1 cellular context compared by ENCODE assay signal in the genomic region with DNA sequence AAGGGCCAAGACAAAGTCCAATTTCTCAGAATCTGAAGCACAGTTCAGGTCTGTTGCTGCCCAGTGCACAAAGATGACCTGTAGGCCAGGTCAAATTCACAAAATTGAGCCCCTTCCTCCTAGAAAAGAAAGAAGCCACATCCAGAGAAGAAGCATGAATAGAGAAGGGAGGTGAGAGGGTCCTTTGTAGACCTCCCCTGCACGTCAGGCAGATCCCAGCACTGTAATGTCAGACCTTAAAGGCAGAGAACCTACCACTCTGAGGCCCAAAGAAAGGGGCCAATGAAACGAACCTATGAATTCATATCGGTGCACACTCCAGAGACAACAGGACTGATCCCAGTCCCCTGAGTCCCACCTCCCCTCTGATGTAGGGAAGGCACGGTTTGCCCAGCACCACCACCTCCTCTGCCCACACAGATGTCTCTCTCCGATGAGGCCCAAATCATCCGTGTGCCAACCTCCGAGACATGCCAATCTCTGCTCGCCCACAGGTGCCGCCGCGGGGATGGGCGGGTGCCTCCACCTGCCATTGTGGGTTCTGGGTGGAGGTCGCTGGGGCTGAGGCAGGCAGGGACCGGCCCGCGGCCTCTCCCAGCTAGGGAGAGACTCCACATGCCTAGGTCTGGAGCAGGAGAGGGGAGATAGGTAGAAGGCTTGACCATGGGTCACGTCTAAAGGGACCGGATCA.
TF ChIP-seq lines count a peak whose summit lies in the region.

No MANE protein-coding gene starts in this region.

TF ChIP-seq in GM23338, 12 proteins besides CTCF, POLR2A, EP300 and RAD21 (continued from another document):
- TF ChIP-seq, protein P1, sequence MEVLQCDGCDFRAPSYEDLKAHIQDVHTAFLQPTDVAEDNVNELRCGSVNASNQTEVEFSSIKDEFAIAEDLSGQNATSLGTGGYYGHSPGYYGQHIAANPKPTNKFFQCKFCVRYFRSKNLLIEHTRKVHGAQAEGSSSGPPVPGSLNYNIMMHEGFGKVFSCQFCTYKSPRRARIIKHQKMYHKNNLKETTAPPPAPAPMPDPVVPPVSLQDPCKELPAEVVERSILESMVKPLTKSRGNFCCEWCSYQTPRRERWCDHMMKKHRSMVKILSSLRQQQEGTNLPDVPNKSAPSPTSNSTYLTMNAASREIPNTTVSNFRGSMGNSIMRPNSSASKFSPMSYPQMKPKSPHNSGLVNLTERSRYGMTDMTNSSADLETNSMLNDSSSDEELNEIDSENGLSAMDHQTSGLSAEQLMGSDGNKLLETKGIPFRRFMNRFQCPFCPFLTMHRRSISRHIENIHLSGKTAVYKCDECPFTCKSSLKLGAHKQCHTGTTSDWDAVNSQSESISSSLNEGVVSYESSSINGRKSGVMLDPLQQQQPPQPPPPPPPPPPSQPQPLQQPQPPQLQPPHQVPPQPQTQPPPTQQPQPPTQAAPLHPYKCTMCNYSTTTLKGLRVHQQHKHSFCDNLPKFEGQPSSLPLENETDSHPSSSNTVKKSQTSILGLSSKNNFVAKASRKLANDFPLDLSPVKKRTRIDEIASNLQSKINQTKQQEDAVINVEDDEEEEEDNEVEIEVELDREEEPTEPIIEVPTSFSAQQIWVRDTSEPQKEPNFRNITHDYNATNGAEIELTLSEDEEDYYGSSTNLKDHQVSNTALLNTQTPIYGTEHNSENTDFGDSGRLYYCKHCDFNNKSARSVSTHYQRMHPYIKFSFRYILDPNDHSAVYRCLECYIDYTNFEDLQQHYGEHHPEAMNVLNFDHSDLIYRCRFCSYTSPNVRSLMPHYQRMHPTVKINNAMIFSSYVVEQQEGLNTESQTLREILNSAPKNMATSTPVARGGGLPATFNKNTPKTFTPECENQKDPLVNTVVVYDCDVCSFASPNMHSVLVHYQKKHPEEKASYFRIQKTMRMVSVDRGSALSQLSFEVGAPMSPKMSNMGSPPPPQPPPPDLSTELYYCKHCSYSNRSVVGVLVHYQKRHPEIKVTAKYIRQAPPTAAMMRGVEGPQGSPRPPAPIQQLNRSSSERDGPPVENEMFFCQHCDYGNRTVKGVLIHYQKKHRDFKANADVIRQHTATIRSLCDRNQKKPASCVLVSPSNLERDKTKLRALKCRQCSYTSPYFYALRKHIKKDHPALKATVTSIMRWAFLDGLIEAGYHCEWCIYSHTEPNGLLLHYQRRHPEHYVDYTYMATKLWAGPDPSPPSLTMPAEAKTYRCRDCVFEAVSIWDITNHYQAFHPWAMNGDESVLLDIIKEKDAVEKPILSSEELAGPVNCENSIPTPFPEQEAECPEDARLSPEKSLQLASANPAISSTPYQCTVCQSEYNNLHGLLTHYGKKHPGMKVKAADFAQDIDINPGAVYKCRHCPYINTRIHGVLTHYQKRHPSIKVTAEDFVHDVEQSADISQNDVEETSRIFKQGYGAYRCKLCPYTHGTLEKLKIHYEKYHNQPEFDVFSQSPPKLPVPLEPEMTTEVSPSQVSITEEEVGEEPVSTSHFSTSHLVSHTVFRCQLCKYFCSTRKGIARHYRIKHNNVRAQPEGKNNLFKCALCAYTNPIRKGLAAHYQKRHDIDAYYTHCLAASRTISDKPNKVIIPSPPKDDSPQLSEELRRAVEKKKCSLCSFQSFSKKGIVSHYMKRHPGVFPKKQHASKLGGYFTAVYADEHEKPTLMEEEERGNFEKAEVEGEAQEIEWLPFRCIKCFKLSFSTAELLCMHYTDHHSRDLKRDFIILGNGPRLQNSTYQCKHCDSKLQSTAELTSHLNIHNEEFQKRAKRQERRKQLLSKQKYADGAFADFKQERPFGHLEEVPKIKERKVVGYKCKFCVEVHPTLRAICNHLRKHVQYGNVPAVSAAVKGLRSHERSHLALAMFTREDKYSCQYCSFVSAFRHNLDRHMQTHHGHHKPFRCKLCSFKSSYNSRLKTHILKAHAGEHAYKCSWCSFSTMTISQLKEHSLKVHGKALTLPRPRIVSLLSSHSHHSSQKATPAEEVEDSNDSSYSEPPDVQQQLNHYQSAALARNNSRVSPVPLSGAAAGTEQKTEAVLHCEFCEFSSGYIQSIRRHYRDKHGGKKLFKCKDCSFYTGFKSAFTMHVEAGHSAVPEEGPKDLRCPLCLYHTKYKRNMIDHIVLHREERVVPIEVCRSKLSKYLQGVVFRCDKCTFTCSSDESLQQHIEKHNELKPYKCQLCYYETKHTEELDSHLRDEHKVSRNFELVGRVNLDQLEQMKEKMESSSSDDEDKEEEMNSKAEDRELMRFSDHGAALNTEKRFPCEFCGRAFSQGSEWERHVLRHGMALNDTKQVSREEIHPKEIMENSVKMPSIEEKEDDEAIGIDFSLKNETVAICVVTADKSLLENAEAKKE (CRISPR knock-in tag; IDR thresholded peaks at IDR 0.05), result no peak
- TF ChIP-seq NANOG (IDR thresholded peaks at IDR 0.05; ENCODE audit: borderline replicate concordance), result no peak
- no peak for TF ChIP-seq ZNF114 (CRISPR knock-in tag; IDR thresholded peaks at IDR 0.05)
- TF ChIP-seq JUNB (IDR thresholded peaks at IDR 0.05; ENCODE audit: unreplicated experiment), result no peak
- TF ChIP-seq STAT1 (IDR thresholded peaks at IDR 0.05; ENCODE audit: unreplicated experiment), result no peak
- TF ChIP-seq ZNF331 (CRISPR knock-in tag; IDR thresholded peaks at IDR 0.05; ENCODE audit: low read depth), result no peak
- no peak for TF ChIP-seq POLR2AphosphoS5 (IDR thresholded peaks at IDR 0.05; ENCODE audit: low read depth)
- no peak for TF ChIP-seq EZH2phosphoT487 (IDR thresholded peaks at IDR 0.05; ENCODE audit: unreplicated experiment)
- TF ChIP-seq, protein P2, sequence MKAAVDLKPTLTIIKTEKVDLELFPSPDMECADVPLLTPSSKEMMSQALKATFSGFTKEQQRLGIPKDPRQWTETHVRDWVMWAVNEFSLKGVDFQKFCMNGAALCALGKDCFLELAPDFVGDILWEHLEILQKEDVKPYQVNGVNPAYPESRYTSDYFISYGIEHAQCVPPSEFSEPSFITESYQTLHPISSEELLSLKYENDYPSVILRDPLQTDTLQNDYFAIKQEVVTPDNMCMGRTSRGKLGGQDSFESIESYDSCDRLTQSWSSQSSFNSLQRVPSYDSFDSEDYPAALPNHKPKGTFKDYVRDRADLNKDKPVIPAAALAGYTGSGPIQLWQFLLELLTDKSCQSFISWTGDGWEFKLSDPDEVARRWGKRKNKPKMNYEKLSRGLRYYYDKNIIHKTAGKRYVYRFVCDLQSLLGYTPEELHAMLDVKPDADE (IDR thresholded peaks at IDR 0.05), result no peak
- no peak for TF ChIP-seq CREB1 (CRISPR knock-in tag; IDR thresholded peaks at IDR 0.05; ENCODE audit: low read depth)
